Comparison of ENCODE assay signal across 3 cellular contexts in genomic region chr4:143356493-143356892, GRCh38.
A peak's percentile ranks its signal among the peaks of the same experiment; 100 is the strongest.
TF ChIP-seq lines count a peak whose summit lies in the region.

No MANE protein-coding gene starts in this region.

TF ChIP-seq in liver, 16 proteins besides CTCF, POLR2A, EP300 and RAD21:
- no peak for TF ChIP-seq REST (IDR thresholded peaks at IDR 0.05)
- peak; percentile 29 for TF ChIP-seq YY1 (IDR thresholded peaks at IDR 0.05)

TF ChIP-seq in HepG2, 621 proteins besides CTCF, POLR2A, EP300 and RAD21:
- TF ChIP-seq ZNF781 (CRISPR knock-in tag; IDR thresholded peaks at IDR 0.05; ENCODE audit: borderline replicate concordance, not compliant biosample characterization) = no peak
- no peak for TF ChIP-seq ZGPAT (CRISPR knock-in tag; IDR thresholded peaks at IDR 0.05)
- TF ChIP-seq SUZ12 (IDR thresholded peaks at IDR 0.05; ENCODE audit: low read depth, low read length) = no peak
- no peak for TF ChIP-seq SPEN (CRISPR knock-in tag; IDR thresholded peaks at IDR 0.05; ENCODE audit: low read depth)
- no peak for TF ChIP-seq MEIS1 (CRISPR knock-in tag; IDR thresholded peaks at IDR 0.05; ENCODE audit: borderline replicate concordance)
- no peak for TF ChIP-seq PRMT3 (CRISPR knock-in tag; IDR thresholded peaks at IDR 0.05; ENCODE audit: borderline replicate concordance, low read depth)
- TF ChIP-seq ZNF292 (CRISPR knock-in tag; IDR thresholded peaks at IDR 0.05; ENCODE audit: borderline replicate concordance, low read depth) = no peak
- no peak for TF ChIP-seq RFXAP (CRISPR knock-in tag; IDR thresholded peaks at IDR 0.05; ENCODE audit: borderline replicate concordance)
- TF ChIP-seq SRSF4 (IDR thresholded peaks at IDR 0.05; ENCODE audit: low read depth, low read length, poor library complexity, severe bottlenecking) = no peak
- TF ChIP-seq POLR2AphosphoS5 (IDR thresholded peaks at IDR 0.05; ENCODE audit: low read depth, low read length) = no peak
- TF ChIP-seq HNF4A (CRISPR knock-in tag; IDR thresholded peaks at IDR 0.05) = no peak
- no peak for TF ChIP-seq MTF2 (CRISPR knock-in tag; IDR thresholded peaks at IDR 0.05; ENCODE audit: borderline replicate concordance)
- no peak for TF ChIP-seq ZNF770 (CRISPR knock-in tag; IDR thresholded peaks at IDR 0.05)
- no peak for TF ChIP-seq RXRB (CRISPR knock-in tag; IDR thresholded peaks at IDR 0.05; ENCODE audit: borderline replicate concordance)
- TF ChIP-seq DPF2 (CRISPR knock-in tag; IDR thresholded peaks at IDR 0.05; ENCODE audit: borderline replicate concordance, low read depth) = no peak
- TF ChIP-seq MEF2D (CRISPR knock-in tag; IDR thresholded peaks at IDR 0.05) = no peak
- no peak for TF ChIP-seq ELF4 (CRISPR knock-in tag; IDR thresholded peaks at IDR 0.05; ENCODE audit: borderline replicate concordance)

TF ChIP-seq in GM12878, 131 proteins besides CTCF, POLR2A, EP300 and RAD21:
- TF ChIP-seq TCF3 (IDR thresholded peaks at IDR 0.05; ENCODE audit: borderline replicate concordance, insufficient read depth, low read depth, low read length) (no peak), ZZZ3 (IDR thresholded peaks at IDR 0.05; ENCODE audit: control insufficient read depth, insufficient read length, low read depth) (no peak), YY1 (IDR thresholded peaks at IDR 0.05; ENCODE audit: low read depth, low read length) (0 out of 2 replicates have a peak, but pooled peaks have one; percentile 22), CHD4 (IDR thresholded peaks at IDR 0.05) (no peak)
- TF ChIP-seq, protein P1, sequence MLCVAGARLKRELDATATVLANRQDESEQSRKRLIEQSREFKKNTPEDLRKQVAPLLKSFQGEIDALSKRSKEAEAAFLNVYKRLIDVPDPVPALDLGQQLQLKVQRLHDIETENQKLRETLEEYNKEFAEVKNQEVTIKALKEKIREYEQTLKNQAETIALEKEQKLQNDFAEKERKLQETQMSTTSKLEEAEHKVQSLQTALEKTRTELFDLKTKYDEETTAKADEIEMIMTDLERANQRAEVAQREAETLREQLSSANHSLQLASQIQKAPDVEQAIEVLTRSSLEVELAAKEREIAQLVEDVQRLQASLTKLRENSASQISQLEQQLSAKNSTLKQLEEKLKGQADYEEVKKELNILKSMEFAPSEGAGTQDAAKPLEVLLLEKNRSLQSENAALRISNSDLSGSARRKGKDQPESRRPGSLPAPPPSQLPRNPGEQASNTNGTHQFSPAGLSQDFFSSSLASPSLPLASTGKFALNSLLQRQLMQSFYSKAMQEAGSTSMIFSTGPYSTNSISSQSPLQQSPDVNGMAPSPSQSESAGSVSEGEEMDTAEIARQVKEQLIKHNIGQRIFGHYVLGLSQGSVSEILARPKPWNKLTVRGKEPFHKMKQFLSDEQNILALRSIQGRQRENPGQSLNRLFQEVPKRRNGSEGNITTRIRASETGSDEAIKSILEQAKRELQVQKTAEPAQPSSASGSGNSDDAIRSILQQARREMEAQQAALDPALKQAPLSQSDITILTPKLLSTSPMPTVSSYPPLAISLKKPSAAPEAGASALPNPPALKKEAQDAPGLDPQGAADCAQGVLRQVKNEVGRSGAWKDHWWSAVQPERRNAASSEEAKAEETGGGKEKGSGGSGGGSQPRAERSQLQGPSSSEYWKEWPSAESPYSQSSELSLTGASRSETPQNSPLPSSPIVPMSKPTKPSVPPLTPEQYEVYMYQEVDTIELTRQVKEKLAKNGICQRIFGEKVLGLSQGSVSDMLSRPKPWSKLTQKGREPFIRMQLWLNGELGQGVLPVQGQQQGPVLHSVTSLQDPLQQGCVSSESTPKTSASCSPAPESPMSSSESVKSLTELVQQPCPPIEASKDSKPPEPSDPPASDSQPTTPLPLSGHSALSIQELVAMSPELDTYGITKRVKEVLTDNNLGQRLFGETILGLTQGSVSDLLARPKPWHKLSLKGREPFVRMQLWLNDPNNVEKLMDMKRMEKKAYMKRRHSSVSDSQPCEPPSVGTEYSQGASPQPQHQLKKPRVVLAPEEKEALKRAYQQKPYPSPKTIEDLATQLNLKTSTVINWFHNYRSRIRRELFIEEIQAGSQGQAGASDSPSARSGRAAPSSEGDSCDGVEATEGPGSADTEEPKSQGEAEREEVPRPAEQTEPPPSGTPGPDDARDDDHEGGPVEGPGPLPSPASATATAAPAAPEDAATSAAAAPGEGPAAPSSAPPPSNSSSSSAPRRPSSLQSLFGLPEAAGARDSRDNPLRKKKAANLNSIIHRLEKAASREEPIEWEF (IDR thresholded peaks at IDR 0.05; ENCODE audit: insufficient replicate concordance, low read depth, low read length) = no peak
- TF ChIP-seq, protein P2, sequence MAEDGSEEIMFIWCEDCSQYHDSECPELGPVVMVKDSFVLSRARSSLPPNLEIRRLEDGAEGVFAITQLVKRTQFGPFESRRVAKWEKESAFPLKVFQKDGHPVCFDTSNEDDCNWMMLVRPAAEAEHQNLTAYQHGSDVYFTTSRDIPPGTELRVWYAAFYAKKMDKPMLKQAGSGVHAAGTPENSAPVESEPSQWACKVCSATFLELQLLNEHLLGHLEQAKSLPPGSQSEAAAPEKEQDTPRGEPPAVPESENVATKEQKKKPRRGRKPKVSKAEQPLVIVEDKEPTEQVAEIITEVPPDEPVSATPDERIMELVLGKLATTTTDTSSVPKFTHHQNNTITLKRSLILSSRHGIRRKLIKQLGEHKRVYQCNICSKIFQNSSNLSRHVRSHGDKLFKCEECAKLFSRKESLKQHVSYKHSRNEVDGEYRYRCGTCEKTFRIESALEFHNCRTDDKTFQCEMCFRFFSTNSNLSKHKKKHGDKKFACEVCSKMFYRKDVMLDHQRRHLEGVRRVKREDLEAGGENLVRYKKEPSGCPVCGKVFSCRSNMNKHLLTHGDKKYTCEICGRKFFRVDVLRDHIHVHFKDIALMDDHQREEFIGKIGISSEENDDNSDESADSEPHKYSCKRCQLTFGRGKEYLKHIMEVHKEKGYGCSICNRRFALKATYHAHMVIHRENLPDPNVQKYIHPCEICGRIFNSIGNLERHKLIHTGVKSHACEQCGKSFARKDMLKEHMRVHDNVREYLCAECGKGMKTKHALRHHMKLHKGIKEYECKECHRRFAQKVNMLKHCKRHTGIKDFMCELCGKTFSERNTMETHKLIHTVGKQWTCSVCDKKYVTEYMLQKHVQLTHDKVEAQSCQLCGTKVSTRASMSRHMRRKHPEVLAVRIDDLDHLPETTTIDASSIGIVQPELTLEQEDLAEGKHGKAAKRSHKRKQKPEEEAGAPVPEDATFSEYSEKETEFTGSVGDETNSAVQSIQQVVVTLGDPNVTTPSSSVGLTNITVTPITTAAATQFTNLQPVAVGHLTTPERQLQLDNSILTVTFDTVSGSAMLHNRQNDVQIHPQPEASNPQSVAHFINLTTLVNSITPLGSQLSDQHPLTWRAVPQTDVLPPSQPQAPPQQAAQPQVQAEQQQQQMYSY (CRISPR knock-in tag; IDR thresholded peaks at IDR 0.05) = no peak
